11 cellular contexts compared by ENCODE assay signal in the genomic region with DNA sequence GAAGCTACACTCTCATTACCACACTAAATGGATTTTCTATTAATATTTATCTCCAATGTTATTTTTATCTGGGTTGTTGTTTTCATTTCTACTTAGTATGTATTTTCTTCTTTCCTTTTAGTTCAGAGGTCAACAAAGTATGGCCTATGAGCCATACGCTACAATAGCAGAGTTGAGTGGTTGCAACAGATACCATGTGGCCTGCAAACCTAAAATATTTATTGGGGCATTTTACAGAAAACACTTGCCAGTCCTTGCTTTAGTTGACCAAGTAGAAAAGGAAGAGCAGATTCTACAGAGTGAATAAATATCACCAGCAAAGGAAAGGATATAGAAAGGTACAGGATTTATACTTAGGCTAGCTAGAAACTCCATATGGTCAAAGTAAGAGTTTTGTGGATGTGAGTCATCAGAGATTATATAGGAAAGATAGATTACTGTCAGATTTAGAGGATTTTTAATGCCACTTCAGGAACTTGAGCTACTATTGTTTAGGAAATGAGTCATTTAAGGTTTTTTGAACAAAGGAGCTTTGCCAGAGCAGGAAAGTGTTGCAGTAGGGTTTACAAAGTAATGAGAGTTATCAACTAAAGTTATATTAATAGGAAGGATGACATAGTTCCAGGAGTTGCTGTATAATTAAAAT.
A peak's percentile ranks its signal among the peaks of the same experiment; 100 is the strongest.
DNase-seq lines count a peak whose midpoint lies in the region; ATAC-seq lines count a peak whose summit lies in the region.
"Had no signal": no experiment of that assay in that cellular context is flagged by ENCODE, and none has a peak within 500 bp of the region (broad histone marks: within the 10 kb centered on the region; RNA-seq: fewer than 3 reads in every experiment).

No MANE protein-coding gene starts in this region.

- peaks cover 6% of the 10 kb centered on the region for H3K9me3 ChIP-seq in adipocyte (ENCODE audit: control insufficient read depth, low read length)
- H3K9me3 ChIP-seq: lower lobe of right lung had no signal

- H3K36me3 ChIP-seq in adipocyte (ENCODE audit: control insufficient read depth, insufficient read depth, low read length, severe bottlenecking) = peaks cover 15% of the 10 kb centered on the region
- H3K36me3 ChIP-seq: lower lobe of right lung had no signal

- ATAC-seq in HG03097 (IDR thresholded peaks at IDR 0.05; ENCODE audit: low FRiP score, unreplicated experiment) (no peak), GM21528 (IDR thresholded peaks at IDR 0.05; ENCODE audit: low FRiP score, unreplicated experiment) (no peak)
- ATAC-seq: lower lobe of right lung had no signal

- H3K9ac ChIP-seq in adipocyte (ENCODE audit: low read length) = no peak overlapping the region

- H3K27me3 ChIP-seq in adipocyte (replicated peaks; ENCODE audit: control insufficient read depth, insufficient read depth, low read length) = no peaks in the 10 kb centered on the region

- DNase-seq in DMS53 treated with DMSO at 0.1 percent for 48 hours (lab: John Stamatoyannopoulos, UW; ENCODE audit: unreplicated experiment) = peak; percentile 48
- peak; percentile 73 for DNase-seq in M059J (ENCODE audit: low read depth)
- peak; percentile 66 for DNase-seq in adipocyte (ENCODE audit: low read depth)
- DNase-seq in lung microvascular endothelial cell (ENCODE audit: low read depth in 2 of 2) = peak; percentile 68 to 91
- DNase-seq in hypothalamus (lab: John Stamatoyannopoulos, UW) = no peak
- DNase-seq in stimulated activated naive CD4-positive, alpha-beta T cell treated with Interleukin-2 at 50 U/mL for 16 hours (lab: John Stamatoyannopoulos, UW) = no peak
- DNase-seq: cerebellar nuclear complex, lower lobe of right lung, MM.1S had no signal

- no peak overlapping the region for H3K4me3 ChIP-seq in adipocyte (ENCODE audit: low read length)
- H3K4me3 ChIP-seq: lower lobe of right lung had no signal

- H3K4me1 ChIP-seq in adipocyte (ENCODE audit: control insufficient read depth, insufficient read depth, low read length) = peaks cover 31% of the 10 kb centered on the region

Comparison
In these comparisons a context has a peak if more than half of its experiments do, and no peak if none do; other contexts are left out.
1. DNase-seq: peak in DMS53 treated with DMSO at 0.1 percent for 48 hours (single experiment), M059J (single experiment), adipocyte (single experiment) and lung microvascular endothelial cell (2 of 2); none in hypothalamus (0 of 51) and stimulated activated naive CD4-positive, alpha-beta T cell treated with Interleukin-2 at 50 U/mL for 16 hours (single experiment).